ENCODE assay signal across 5 cellular contexts in the genomic region with DNA sequence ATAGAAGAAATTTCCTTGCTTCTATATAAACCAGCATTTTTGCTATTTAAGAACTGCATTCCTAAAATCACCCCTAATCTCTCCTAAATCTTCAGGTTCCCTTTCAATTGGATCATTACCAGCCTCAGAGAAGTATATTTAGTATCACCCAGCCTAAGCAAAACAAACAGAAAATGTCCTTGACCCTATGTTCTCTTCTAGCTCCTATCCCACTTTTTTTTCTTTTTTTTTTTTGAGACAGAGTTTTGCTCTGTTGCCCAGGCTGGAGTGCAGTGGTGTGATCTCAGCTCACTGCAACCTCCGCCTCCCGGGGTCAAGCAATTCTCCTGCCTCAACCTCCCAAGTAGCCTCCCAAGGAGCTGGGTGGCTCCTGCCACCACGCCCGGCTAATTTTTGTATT. TPM values are rescaled to one million over a fixed set of nuclear protein-coding genes. Genes with fewer than 3 reads are reported as not detected.
A peak's percentile ranks its signal among the peaks of the same experiment; 100 is the strongest.
DNase-seq lines count a peak whose midpoint lies in the region; ATAC-seq, FAIRE-seq and TF ChIP-seq lines count a peak whose summit lies in the region.
"Not testable (repeated sequence)": the region's sequence is repeated elsewhere in the genome, so short reads cannot be mapped to it uniquely, and the experiment has no call there.

No MANE protein-coding gene starts in this region.

- not testable (repeated sequence) for FAIRE-seq in HepG2 (lab: Jason Lieb, UNC)

- ATAC-seq in left lobe of liver (peak; percentile 48), HepG2 (peak; percentile 60; the same call in 2 of the 3 replicates), right lobe of liver (peak; percentile 40 to 62 (median 48))

- H3K9me3 Mint-ChIP-seq in nephron progenitor cell, result not testable (repeated sequence)

- TF ChIP-seq CTCF in HepG2 (CRISPR knock-in tag; IDR thresholded peaks at IDR 0.05); liver (IDR thresholded peaks at IDR 0.05; ENCODE audit: low read depth, low read length, missing input control); right lobe of liver (IDR thresholded peaks at IDR 0.05); nephron progenitor cell (IDR thresholded peaks at IDR 0.05): not testable (repeated sequence)

- not testable (repeated sequence) for H4K20me1 ChIP-seq in HepG2 (ENCODE audit: insufficient read depth, low read length)

- H3K27me3 ChIP-seq in HepG2 (ENCODE audit: control insufficient read depth in 1 of 2, insufficient read depth in 2 of 2, low read length in 2 of 2); liver (ENCODE audit: control insufficient read depth in 4 of 4, insufficient read depth in 4 of 4, low read length in 3 of 4); right lobe of liver: not testable (repeated sequence)

- BruUV-seq in HepG2 (replicated peaks; lab: Mats Ljungman, UMichigan), result not testable (repeated sequence)

- peaks cover 61% of the 10 kb centered on the region for H3K4me1 ChIP-seq in HepG2 (ENCODE audit: insufficient read depth, low read length)
- not testable (repeated sequence) for H3K4me1 ChIP-seq in liver (ENCODE audit: control insufficient read depth in 4 of 4, insufficient read depth in 4 of 4, low read length in 3 of 4); right lobe of liver

- H3K9me3 ChIP-seq in HepG2 (ENCODE audit: low read length); liver (ENCODE audit: control insufficient read depth in 4 of 4, low read length in 3 of 4); right lobe of liver: not testable (repeated sequence)

- not testable (repeated sequence) for H3K79me2 ChIP-seq in HepG2 (ENCODE audit: insufficient read depth, low read length)

- H2AFZ ChIP-seq in HepG2 (ENCODE audit: low read length), result not testable (repeated sequence)

- H3K36me3 Mint-ChIP-seq in nephron progenitor cell (ENCODE audit: low read depth), result peaks cover 73% of the 10 kb centered on the region

- not testable (repeated sequence) for H3K9ac ChIP-seq in HepG2 (ENCODE audit: insufficient read depth, low read depth, low read length); liver (ENCODE audit: low read depth in 1 of 2, low read length in 2 of 2)

- intact Hi-C loops in HepG2 (cut with micrococcal nuclease; ENCODE audit: unreplicated experiment); right lobe of liver (cut with DNase I): not testable (repeated sequence)

- not testable (repeated sequence) for DNase-seq in left lobe of liver (ENCODE audit: low spot score); right lobe of liver; nephron progenitor cell
- DNase-seq in HepG2 (ENCODE audit: low spot score), result peak; percentile 33

- H3K4me2 ChIP-seq in HepG2 (ENCODE audit: low read depth, low read length), result peak overlapping the region; percentile 29; the same call in 1 of the 2 replicates

- H3K36me3 ChIP-seq in HepG2 (replicated peaks in 1 of 2; ENCODE audit: control insufficient read depth in 1 of 2, insufficient read depth in 2 of 2, low read length in 2 of 2); liver (ENCODE audit: control insufficient read depth in 4 of 4, insufficient read depth in 3 of 4, low read depth in 1 of 4, low read length in 3 of 4); right lobe of liver: not testable (repeated sequence)

- H3K27me3 Mint-ChIP-seq in nephron progenitor cell (ENCODE audit: low read depth, poor library complexity), result not testable (repeated sequence)

- in situ Hi-C loops in HepG2 (cut with HindIII; ENCODE audit: extremely low pct_ligation_motif_present, low pct_unique_long_range_greater_than_20kb), result not testable (repeated sequence)

- TF ChIP-seq EP300 in HepG2 (IDR thresholded peaks at IDR 0.05; ENCODE audit: low read depth in 2 of 2, low read length in 2 of 2), result peak in 1 of 2 experiments; percentile 36; a peak in 1 of 4 replicates
- not testable (repeated sequence) for TF ChIP-seq EP300 in HepG2 (CRISPR knock-in tag; IDR thresholded peaks at IDR 0.05; ENCODE audit: borderline replicate concordance)

- H3K27ac Mint-ChIP-seq in nephron progenitor cell, result peak overlapping the region; percentile 33

- peak overlapping the region; percentile 34 for H3K27ac ChIP-seq in HepG2 (ENCODE audit: extremely low read length, insufficient read depth, low read length)
- H3K27ac ChIP-seq in liver (ENCODE audit: low read depth in 1 of 2, low read length in 2 of 2); right lobe of liver: not testable (repeated sequence)

- not testable (repeated sequence) for TF ChIP-seq POLR2A in HepG2 (IDR thresholded peaks at IDR 0.05; ENCODE audit: insufficient read depth in 1 of 2, low read depth in 2 of 2, low read length in 2 of 2); right lobe of liver (IDR thresholded peaks at IDR 0.05)

- POLR2A ChIA-PET in HepG2 (lab: Yijun Ruan, JAX), result interaction anchor here (0.6 to 1.2 kb wide), 4 partner anchors 13 to 40 kb away, joined by 3 to 7 read pairs (median 3); no protein-coding TSS in a partner anchor

- not testable (repeated sequence) for H3K4me1 Mint-ChIP-seq in nephron progenitor cell

- not testable (repeated sequence) for H3K4me3 Mint-ChIP-seq in nephron progenitor cell

- H3K4me3 ChIP-seq in HepG2 (replicated peaks in 1 of 3; ENCODE audit: insufficient read depth in 1 of 3, low read depth in 2 of 3, low read length in 3 of 3); liver (ENCODE audit: low read depth in 1 of 3, low read length in 3 of 3); right lobe of liver: not testable (repeated sequence)

- WGBS in HepG2 (ENCODE audit: low lambda C conversion rate), result 84% methylated on average over 4 of the region's 4 CpGs
- WGBS in liver, result 78% methylated on average over 4 of the region's 4 CpGs
- 52% methylated on average over 3 of the region's 4 CpGs for WGBS in right lobe of liver (ENCODE audit: insufficient coverage, low coverage, low lambda C conversion rate, missing lambda C conversion rate)

- not testable (repeated sequence) for TF ChIP-seq RAD21 in HepG2 (CRISPR knock-in tag; IDR thresholded peaks at IDR 0.05); liver (IDR thresholded peaks at IDR 0.05)

- CTCF ChIA-PET in HepG2 (lab: Yijun Ruan, JAX; ENCODE audit: low intra/inter-chr PET ratio, low total read pairs), result not testable (repeated sequence)

TF ChIP-seq in HepG2, 621 proteins besides CTCF, POLR2A, EP300 and RAD21 (continues in another document):
- TF ChIP-seq NR2C2 (CRISPR knock-in tag; IDR thresholded peaks at IDR 0.05; ENCODE audit: borderline replicate concordance) (peak; percentile 59; the same call in 1 of the 2 replicates), GATAD2A (CRISPR knock-in tag; IDR thresholded peaks at IDR 0.05) (peak; percentile 61; the same call in 1 of the 2 replicates), LCORL (IDR thresholded peaks at IDR 0.05) (peak; percentile 58), LCORL (CRISPR knock-in tag; IDR thresholded peaks at IDR 0.05) (peak; percentile 54; the same call in 1 of the 2 replicates), FOXA3 (CRISPR knock-in tag; IDR thresholded peaks at IDR 0.05) (peak; percentile 53), RXRB (CRISPR knock-in tag; IDR thresholded peaks at IDR 0.05; ENCODE audit: borderline replicate concordance) (peak; percentile 86), TBX2 (CRISPR knock-in tag; IDR thresholded peaks at IDR 0.05; ENCODE audit: borderline replicate concordance) (0 out of 2 replicates have a peak, but pooled peaks have one; percentile 23)

TF ChIP-seq in liver, 16 proteins besides CTCF, POLR2A, EP300 and RAD21:
- TF ChIP-seq RXRA (IDR thresholded peaks at IDR 0.05), result peak; percentile 6 to 14

RNA-seq across cellular contexts. Expression of a gene that starts 28.3 kb away (rescaled TPM):
- 2.0 TPM for total RNA-seq in left lobe of liver
- total RNA-seq in HepG2 (2016; rRNA removed; fragmentation: Illumina TruSeq; extraction: Trizol), result 34.3 and 37.9 TPM in 2 replicates
- 10.7 and 11.6 TPM in 2 replicates for total RNA-seq in HepG2 (2016; cell fraction: cytosol; rRNA removed; fragmentation: Illumina TruSeq; extraction: Trizol; ENCODE audit: low read depth)
- 35.1 and 40.9 TPM in 2 replicates for total RNA-seq in HepG2 (2016; cell fraction: insoluble cytoplasmic fraction; rRNA removed; fragmentation: Illumina TruSeq; extraction: Trizol)
- 18.2 and 19.0 TPM in 2 replicates for total RNA-seq in HepG2 (2016; cell fraction: membrane; rRNA removed; fragmentation: Illumina TruSeq; extraction: Trizol)
- total RNA-seq in HepG2 (2016; cell fraction: nucleus; rRNA removed; fragmentation: Illumina TruSeq; extraction: Trizol), result 16.1 and 19.6 TPM in 2 replicates
- polyA plus RNA-seq in HepG2 (2011; rRNA removed), result 3.2 and 7.6 TPM in 2 replicates
- 3.7 and 5.9 TPM in 2 replicates for polyA plus RNA-seq in HepG2 (2011; cell fraction: cytosol; rRNA removed)
- polyA plus RNA-seq in HepG2 (2011; cell fraction: nucleus; rRNA removed), result 2.3 and 2.6 TPM in 2 replicates
- polyA plus RNA-seq in HepG2 (2012), result 7.7 and 20.2 TPM in 2 replicates
- polyA plus RNA-seq in HepG2 (2016; cell fraction: cytosol; fragmentation: Illumina TruSeq; extraction: Trizol; ENCODE audit: low read depth), result 7.5 and 10.1 TPM in 2 replicates
- 54.7 and 54.9 TPM in 2 replicates for polyA plus RNA-seq in HepG2 (2016; cell fraction: insoluble cytoplasmic fraction; fragmentation: Illumina TruSeq; extraction: Trizol; ENCODE audit: low read depth)
- polyA plus RNA-seq in HepG2 (2016; cell fraction: membrane; fragmentation: Illumina TruSeq; extraction: Trizol; ENCODE audit: low read depth), result 14.2 and 15.6 TPM in 2 replicates
- polyA plus RNA-seq in HepG2 (2016; cell fraction: nucleus; fragmentation: Illumina TruSeq; extraction: Trizol; ENCODE audit: insufficient read depth, low read depth), result 22.5 and 25.2 TPM in 2 replicates
- polyA minus RNA-seq in HepG2 (2011; rRNA and poly(A)+ RNA removed; ENCODE audit: low replicate concordance), result 6.1 and 10.4 TPM in 2 replicates
- 3.0 and 3.5 TPM in 2 replicates for polyA minus RNA-seq in HepG2 (2011; cell fraction: cytosol; rRNA and poly(A)+ RNA removed)
- 15.7 and 17.0 TPM in 2 replicates for polyA minus RNA-seq in HepG2 (2011; cell fraction: nucleus; rRNA and poly(A)+ RNA removed)
- 10 to 100 TPM in 1 of 2 donors, 1 to 10 TPM in 1; 1.8 to 10.5 TPM for total RNA-seq in liver
- polyA plus RNA-seq in liver, result 1 to 10 TPM; 1.1 to 1.3 TPM
- 1 to 10 TPM; 1.8 to 3.6 (median 2.1) TPM for total RNA-seq in right lobe of liver
